8 cellular contexts compared by ENCODE assay signal in the genomic region with DNA sequence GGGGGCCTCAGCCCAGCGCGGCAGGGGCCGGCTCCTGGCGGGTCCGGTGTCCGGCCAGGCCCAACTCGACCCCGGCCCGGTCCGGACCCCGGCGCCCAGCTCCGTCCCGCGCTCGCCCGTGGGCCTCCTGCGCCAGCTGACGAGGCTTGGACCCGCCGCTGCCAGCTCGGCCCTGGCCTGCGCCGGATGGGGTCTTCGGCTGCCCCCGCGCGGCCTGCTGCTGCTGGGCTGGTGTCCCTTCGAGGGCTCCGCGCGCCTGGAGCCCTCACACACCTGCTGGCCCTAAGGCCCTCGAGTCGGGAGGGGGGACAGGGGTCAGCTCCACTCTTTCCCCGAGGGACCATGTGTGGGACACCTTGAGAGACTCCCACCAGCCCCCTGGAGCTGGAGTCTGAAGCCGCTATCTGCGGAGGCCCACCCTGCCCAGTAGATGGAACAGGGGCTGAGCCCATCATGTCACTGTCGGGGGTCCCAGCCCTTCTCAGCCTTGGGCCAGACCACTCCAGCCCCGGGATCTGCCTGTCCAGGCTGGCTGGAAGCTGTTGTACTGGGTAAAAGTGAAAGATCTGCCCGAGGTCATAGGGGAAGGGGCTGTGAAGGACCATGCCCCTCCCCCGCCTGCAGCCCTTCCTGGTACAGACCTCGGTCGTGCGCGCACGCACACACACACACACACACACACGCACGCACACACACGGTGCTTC. TPM values are rescaled to one million over a fixed set of nuclear protein-coding genes. Genes with fewer than 3 reads are reported as not detected.
DNase-seq lines count a peak whose midpoint lies in the region; ATAC-seq lines count a peak whose summit lies in the region.

No MANE protein-coding gene starts in this region.

- POLR2A ChIA-PET in activated CD4-positive, alpha-beta T cell treated with anti-CD3 and anti-CD28 coated beads for 36 hours (lab: Charles Lee): no interaction called here

- H3K4me1 Mint-ChIP-seq in activated CD4-positive, alpha-beta T cell treated with anti-CD3 and anti-CD28 coated beads for 36 hours: peaks cover 8% of the 10 kb centered on the region
- H3K4me1 Mint-ChIP-seq in central memory CD8-positive, alpha-beta T cell: peaks cover 17% of the 10 kb centered on the region

- H3K27ac Mint-ChIP-seq in activated CD4-positive, alpha-beta T cell treated with anti-CD3 and anti-CD28 coated beads for 36 hours: no peak overlapping the region
- H3K27ac Mint-ChIP-seq in central memory CD8-positive, alpha-beta T cell (ENCODE audit: low read depth): peak overlapping the region; percentile 67

- no peaks in the 10 kb centered on the region for H3K9me3 Mint-ChIP-seq in activated CD4-positive, alpha-beta T cell treated with anti-CD3 and anti-CD28 coated beads for 36 hours (ENCODE audit: low read depth)
- no peaks in the 10 kb centered on the region for H3K9me3 Mint-ChIP-seq in central memory CD8-positive, alpha-beta T cell

- H3K36me3 Mint-ChIP-seq in activated CD4-positive, alpha-beta T cell treated with anti-CD3 and anti-CD28 coated beads for 36 hours (ENCODE audit: low read depth): no peaks in the 10 kb centered on the region
- H3K36me3 Mint-ChIP-seq in central memory CD8-positive, alpha-beta T cell (ENCODE audit: insufficient read depth): peaks cover 9% of the 10 kb centered on the region

- peak; percentile 52 for DNase-seq in activated CD4-positive, alpha-beta T cell treated with anti-CD3 and anti-CD28 coated beads for 36 hours
- DNase-seq in activated CD4-positive, alpha-beta T cell treated with anti-CD3 and anti-CD28 coated beads, Interleukin-2, amount 50 U/mL, for 1 hour: no peak
- DNase-seq in central memory CD8-positive, alpha-beta T cell (ENCODE audit: low spot score in 2 of 2): no peak
- DNase-seq in midbrain (lab: John Stamatoyannopoulos, UW) (peak; percentile 48), SKM-1 treated with dmso at 0.1 percent for 144 hours (lab: John Stamatoyannopoulos, UW; ENCODE audit: unreplicated experiment) (no peak), Kasumi-1 (lab: John Stamatoyannopoulos, UW) (no peak), NK-92 (lab: John Stamatoyannopoulos, UW; ENCODE audit: unreplicated experiment) (no peak)

- intact Hi-C loops in activated CD4-positive, alpha-beta T cell treated with anti-CD3 and anti-CD28 coated beads for 36 hours (cut with DNase I, micrococcal nuclease): loop anchor here (5.0 kb wide), 3 partner anchors 439 to 689 kb away; a partner anchor contains a TSS

- CTCF ChIA-PET in activated CD4-positive, alpha-beta T cell treated with anti-CD3 and anti-CD28 coated beads for 36 hours (lab: Charles Lee): interaction anchor here (0.6 to 10.2 kb wide), 3 partner anchors 8 to 352 kb away, joined by 3 to 255 read pairs (median 3); no protein-coding TSS in a partner anchor

- ATAC-seq in activated CD4-positive, alpha-beta T cell treated with anti-CD3 and anti-CD28 coated beads for 36 hours: peak; percentile 5
- ATAC-seq in HG03571 (IDR thresholded peaks at IDR 0.05; ENCODE audit: unreplicated experiment): peak; percentile 10
- ATAC-seq in central memory CD8-positive, alpha-beta T cell (replicated peaks; ENCODE audit: extremely low read depth, poor library complexity, severe bottlenecking): no peak

- peak overlapping the region; percentile 24 for H3K4me3 Mint-ChIP-seq in activated CD4-positive, alpha-beta T cell treated with anti-CD3 and anti-CD28 coated beads for 36 hours
- peak overlapping the region; percentile 64 for H3K4me3 Mint-ChIP-seq in central memory CD8-positive, alpha-beta T cell

- H3K27me3 Mint-ChIP-seq in activated CD4-positive, alpha-beta T cell treated with anti-CD3 and anti-CD28 coated beads for 36 hours: peaks cover 5% of the 10 kb centered on the region
- peaks cover 8% of the 10 kb centered on the region for H3K27me3 Mint-ChIP-seq in central memory CD8-positive, alpha-beta T cell

RNA-seq across cellular contexts. Expression of a gene that starts 0.8 kb away (rescaled TPM):
- under 1 TPM; 0.21 to 0.53 TPM for total RNA-seq in activated CD4-positive, alpha-beta T cell treated with anti-CD3 and anti-CD28 coated beads for 36 hours

RNA-seq across cellular contexts. Expression of a gene that starts 42.9 kb away (rescaled TPM):
- total RNA-seq in activated CD4-positive, alpha-beta T cell treated with anti-CD3 and anti-CD28 coated beads for 36 hours: 1 to 10 TPM; 3.1 to 3.7 TPM

Comparison
In these comparisons a context has a peak if more than half of its experiments do, and no peak if none do; other contexts are left out.
1. DNase-seq: peak in activated CD4-positive, alpha-beta T cell treated with anti-CD3 and anti-CD28 coated beads for 36 hours (single experiment) and midbrain (single experiment); none in activated CD4-positive, alpha-beta T cell treated with anti-CD3 and anti-CD28 coated beads, Interleukin-2, amount 50 U/mL, for 1 hour (single experiment), central memory CD8-positive, alpha-beta T cell (0 of 2), SKM-1 treated with dmso at 0.1 percent for 144 hours (single experiment), Kasumi-1 (0 of 2) and NK-92 (single experiment).